Comparison of ENCODE assay signal across 24 cellular contexts in the genomic region with DNA sequence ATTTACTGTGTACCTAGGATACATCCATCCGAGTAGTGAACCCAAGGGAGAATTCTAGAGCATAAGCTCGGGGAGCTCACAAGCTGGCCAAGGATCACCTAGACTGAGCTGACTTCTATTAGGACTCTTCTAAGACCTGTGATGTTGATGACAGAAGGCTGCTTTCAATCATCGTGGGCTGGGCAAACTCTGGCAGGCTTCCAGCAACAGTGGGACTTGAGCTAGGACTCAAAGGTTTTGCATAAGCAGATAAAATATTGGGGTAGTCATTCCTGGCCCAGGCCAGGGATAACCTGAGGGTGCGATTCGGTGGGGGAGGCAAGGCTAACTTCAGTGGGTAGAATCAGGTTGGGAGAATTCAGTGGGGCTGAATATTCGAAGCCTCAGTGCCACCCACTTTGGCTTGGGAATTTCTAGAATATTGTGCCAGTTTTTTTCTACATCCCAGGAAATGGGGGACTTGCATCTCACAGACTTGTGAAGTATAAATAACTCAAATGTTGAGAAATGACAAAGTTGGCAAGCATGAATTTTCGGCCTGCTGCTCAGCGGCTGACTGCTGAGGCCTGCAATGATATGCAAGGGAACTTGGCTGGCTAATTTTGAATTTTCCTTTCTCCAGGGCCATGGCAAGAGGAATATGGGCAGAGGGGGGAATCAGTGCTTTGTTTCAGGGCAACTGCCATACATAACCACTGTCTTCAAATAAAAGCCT.
DNase-seq lines count a peak whose midpoint lies in the region; ATAC-seq and TF ChIP-seq lines count a peak whose summit lies in the region.
"Had no signal": no experiment of that assay in that cellular context is flagged by ENCODE, and none has a peak within 500 bp of the region (broad histone marks: within the 10 kb centered on the region; RNA-seq: fewer than 3 reads in every experiment).

No MANE protein-coding gene starts in this region.

- intact Hi-C loops in left ventricle myocardium inferior (cut with micrococcal nuclease), result no loop called here
- intact Hi-C loops in Right ventricle myocardium inferior (cut with DNase I), result no loop called here
- intact Hi-C loops in dorsolateral prefrontal cortex (cut with DNase I), result loop anchor here in 1 of 2 donors (5.0 kb wide), 2 partner anchors 38 to 83 kb away; no protein-coding TSS in a partner anchor
- intact Hi-C loops in vagina (cut with DNase I), result no loop called here

- peaks cover 0 to 3% (median 0%) of the 10 kb centered on the region in 7 donors for H3K9me3 Mint-ChIP-seq in naive B cell
- no peaks in the 10 kb centered on the region for H3K9me3 Mint-ChIP-seq in activated T-cell treated with anti-CD3 and anti-CD28 coated beads, Interleukin-2, amount 50 U/mL, for 24 hours

- no peak overlapping the region for H3K4me3 ChIP-seq in left ventricle myocardium inferior
- no peak overlapping the region for H3K4me3 ChIP-seq in dorsolateral prefrontal cortex
- H3K4me3 ChIP-seq in vagina, result no peak overlapping the region
- H3K4me3 ChIP-seq: GM12878, lower lobe of right lung, ovary, sigmoid colon, testis had no signal

- peaks cover 29 to 46% (median 33%) of the 10 kb centered on the region in 3 donors for H3K4me1 Mint-ChIP-seq in naive B cell
- no peaks in the 10 kb centered on the region for H3K4me1 Mint-ChIP-seq in activated T-cell treated with anti-CD3 and anti-CD28 coated beads, Interleukin-2, amount 50 U/mL, for 24 hours (ENCODE audit: low read depth)

- H3K27ac ChIP-seq in left ventricle myocardium inferior (replicated peaks) (peak overlapping the region; percentile 57), dorsolateral prefrontal cortex (peak overlapping the region in 41 of 59 donors; percentile 1 to 75 (median 43)), vagina (no peak overlapping the region)
- H3K27ac ChIP-seq: KMS-11, ovary, testis had no signal

- no peak for TF ChIP-seq POLR2A in vagina (IDR thresholded peaks at IDR 0.05)

- peak overlapping the region in 4 of 6 donors; percentile 32 to 69 (median 48) for H3K27ac Mint-ChIP-seq in naive B cell
- no peak overlapping the region for H3K27ac Mint-ChIP-seq in activated T-cell treated with anti-CD3 and anti-CD28 coated beads, Interleukin-2, amount 50 U/mL, for 24 hours
- H3K27ac Mint-ChIP-seq: activated CD8-positive, alpha-beta T cell treated with anti-CD3 and anti-CD28 coated beads, Interleukin-2, amount 10 ng/mL, durations not matched to agents 7 days and 5 days; CD8-positive, alpha-beta T cell had no signal

- no peak for ATAC-seq in Right ventricle myocardium inferior
- ATAC-seq in naive B cell (ENCODE audit: low read depth in 2 of 2), result no peak
- ATAC-seq in HG02763 (IDR thresholded peaks at IDR 0.05; ENCODE audit: unreplicated experiment), result no peak
- ATAC-seq: activated CD8-positive, alpha-beta T cell treated with anti-CD3 and anti-CD28 coated beads, Interleukin-2, amount 10 ng/mL, durations not matched to agents 7 days and 5 days; CD8-positive, alpha-beta T cell; GM12878; lower lobe of right lung had no signal

- peaks cover 84% of the 10 kb centered on the region for H3K4me1 ChIP-seq in left ventricle myocardium inferior
- H3K4me1 ChIP-seq in vagina, result peaks cover 13% of the 10 kb centered on the region
- H3K4me1 ChIP-seq: testis had no signal

- DNase-seq in left ventricle myocardium inferior (peak; percentile 37), Right ventricle myocardium inferior (ENCODE audit: missing footprints) (no peak), dorsolateral prefrontal cortex (peak in 2 of 10 donors; percentile 10 to 50), naive B cell (no peak), HuH-7.5 (ENCODE audit: low spot score) (no peak), vagina (ENCODE audit: extremely low spot score in 2 of 2) (no peak)
- DNase-seq in activated T-cell treated with anti-CD3 and anti-CD28 coated beads, Interleukin-2, amount 50 U/mL, for 24 hours, result no peak
- DNase-seq: activated CD4-positive, CD25-positive, alpha-beta regulatory T cell treated with anti-CD3 and anti-CD28 coated beads, Interleukin-2, amount 50 U/mL, for 72 hours; activated CD8-positive, alpha-beta T cell treated with anti-CD3 and anti-CD28 coated beads, Interleukin-2, amount 10 ng/mL, durations not matched to agents 7 days and 5 days; activated naive CD4-positive, alpha-beta T cell; activated T-cell treated with anti-CD3 and anti-CD28 coated beads, Interleukin-2, amount 50 U/mL, for 1 hour; CD8-positive, alpha-beta T cell; DMS53; effector memory CD4-positive, alpha-beta T cell; lower lobe of right lung; NCI-H2029; NCI-H510A; ovary; sigmoid colon; T1000; testis had no signal

- H3K4me3 Mint-ChIP-seq in naive B cell, result peak overlapping the region in 2 of 8 donors; percentile 6 to 71
- no peak overlapping the region for H3K4me3 Mint-ChIP-seq in activated T-cell treated with anti-CD3 and anti-CD28 coated beads, Interleukin-2, amount 50 U/mL, for 24 hours
- H3K4me3 Mint-ChIP-seq: activated CD8-positive, alpha-beta T cell treated with anti-CD3 and anti-CD28 coated beads, Interleukin-2, amount 10 ng/mL, durations not matched to agents 7 days and 5 days; CD8-positive, alpha-beta T cell had no signal

- H3K27me3 ChIP-seq in left ventricle myocardium inferior (ENCODE audit: low read depth) (no peaks in the 10 kb centered on the region), dorsolateral prefrontal cortex (no peaks in the 10 kb centered on the region), vagina (no peaks in the 10 kb centered on the region)
- H3K27me3 ChIP-seq: ovary, sigmoid colon, testis had no signal

- no peaks in the 10 kb centered on the region for H3K36me3 Mint-ChIP-seq in naive B cell
- H3K36me3 Mint-ChIP-seq in activated T-cell treated with anti-CD3 and anti-CD28 coated beads, Interleukin-2, amount 50 U/mL, for 24 hours (ENCODE audit: low read depth), result no peaks in the 10 kb centered on the region
- H3K36me3 Mint-ChIP-seq: CD8-positive, alpha-beta T cell had no signal

- no peaks in the 10 kb centered on the region for H3K36me3 ChIP-seq in left ventricle myocardium inferior
- no peaks in the 10 kb centered on the region for H3K36me3 ChIP-seq in vagina
- H3K36me3 ChIP-seq: lower lobe of right lung, ovary, sigmoid colon had no signal

- TF ChIP-seq CTCF in left ventricle myocardium inferior (IDR thresholded peaks at IDR 0.05; ENCODE audit: borderline replicate concordance), result no peak
- TF ChIP-seq CTCF in dorsolateral prefrontal cortex (IDR thresholded peaks at IDR 0.05 in 54 of 56, conservative IDR thresholded peaks at IDR 0.05 in 2 of 56; ENCODE audit: low read depth in 1 of 56, partially characterized antibody in 56 of 56), result no peak
- no peak for TF ChIP-seq CTCF in vagina (IDR thresholded peaks at IDR 0.05)

- no peaks in the 10 kb centered on the region for H3K9me3 ChIP-seq in left ventricle myocardium inferior (replicated peaks)
- no peaks in the 10 kb centered on the region for H3K9me3 ChIP-seq in vagina
- H3K9me3 ChIP-seq: lower lobe of right lung, ovary, sigmoid colon, testis had no signal

- no peaks in the 10 kb centered on the region for H3K27me3 Mint-ChIP-seq in naive B cell
- H3K27me3 Mint-ChIP-seq in activated T-cell treated with anti-CD3 and anti-CD28 coated beads, Interleukin-2, amount 50 U/mL, for 24 hours, result no peaks in the 10 kb centered on the region
